Comparison of ENCODE assay signal across 25 cellular contexts in the genomic region with DNA sequence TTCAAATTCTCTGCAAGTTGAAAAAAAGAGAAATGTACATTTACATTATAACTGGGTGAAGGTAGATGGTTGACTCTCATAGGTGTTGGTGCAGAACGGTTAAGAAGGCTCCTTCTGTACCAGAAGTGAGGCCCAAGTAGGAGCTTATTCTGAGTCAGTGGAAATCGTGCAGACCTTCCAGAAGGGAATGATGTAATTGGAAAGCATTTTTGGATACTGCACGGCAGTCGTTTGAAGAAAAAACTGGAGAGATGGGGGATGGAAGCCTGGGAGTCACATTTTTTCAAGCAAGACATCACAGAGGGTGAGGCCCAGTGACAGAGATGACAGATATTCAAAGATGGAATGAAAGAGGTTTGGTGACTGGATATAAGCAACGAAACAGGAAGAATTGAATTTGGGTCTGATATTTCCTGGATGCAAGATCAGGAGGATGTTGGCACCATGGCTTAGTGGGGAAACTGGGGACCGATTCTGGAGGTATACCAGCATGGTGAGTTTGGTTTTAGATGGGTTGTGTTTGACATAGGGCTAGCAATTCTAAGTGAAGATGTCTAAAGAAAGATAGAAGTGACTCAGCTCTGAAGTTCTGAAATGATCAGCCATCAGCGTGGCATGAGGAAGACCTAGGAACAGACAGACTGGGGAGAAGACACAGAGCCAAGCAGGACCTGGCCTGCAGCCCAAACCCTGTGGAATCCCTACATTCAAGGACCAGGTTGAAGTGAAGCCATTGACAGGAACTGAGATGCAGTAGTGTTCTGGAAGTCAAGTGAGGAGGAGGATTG. TPM values are rescaled to one million over a fixed set of nuclear protein-coding genes. Genes with fewer than 3 reads are reported as not detected.
DNase-seq lines count a peak whose midpoint lies in the region; ATAC-seq and TF ChIP-seq lines count a peak whose summit lies in the region.
"Had no signal": no experiment of that assay in that cellular context is flagged by ENCODE, and none has a peak within 500 bp of the region (broad histone marks: within the 10 kb centered on the region; RNA-seq: fewer than 3 reads in every experiment).

No MANE protein-coding gene starts in this region.

- no peak overlapping the region for H3K9ac ChIP-seq in mammary epithelial cell (ENCODE audit: insufficient read depth, low read length)

- CTCF ChIA-PET in mammary epithelial cell (lab: Charles Lee; ENCODE audit: low non-redundant PET) = no interaction called here

- DNase-seq in AG08395 (ENCODE audit: low spot score) = peak; percentile 78
- DNase-seq in GM04504 (ENCODE audit: low read depth) = peak; percentile 53
- peak; percentile 18 for DNase-seq in astrocyte of the hippocampus (ENCODE audit: low read depth, low spot score)
- peak; percentile 30 for DNase-seq in hepatic stellate cell (ENCODE audit: low spot score)
- no peak for DNase-seq in stimulated activated CD4-positive, alpha-beta T cell treated with anti-CD3 and anti-CD28 coated beads, Interleukin-1b, Interleukin-23, amount 100 ng/mL, for 48 hours
- DNase-seq in NCI-H510A (lab: John Stamatoyannopoulos, UW) = no peak
- no peak for DNase-seq in mammary epithelial cell
- DNase-seq: activated T-cell treated with anti-CD3 and anti-CD28 coated beads, Interleukin-2, amount 50 U/mL, for 1 hour; amniotic stem cell; effector CD8-positive, alpha-beta T cell; erythroblast; NCI-H146; OCI-M1; Right ventricle myocardium superior; stimulated activated CD4-positive, alpha-beta T cell treated with anti-CD3 and anti-CD28 coated beads, Interleukin-2, amount 100 ng/mL, for 48 hours; stimulated activated naive CD8-positive, alpha-beta T cell treated with anti-CD3 and anti-CD28 coated beads, Interleukin-15, Interleukin-2, amounts not matched to agents 100 U/mL and 50 U/mL, for 24 hours had no signal

- no TSS peak for BruUV-seq in mammary epithelial cell (replicated peaks; lab: Mats Ljungman, UMichigan)

- H3K79me2 ChIP-seq in mammary epithelial cell (ENCODE audit: insufficient read depth, low read length) = no peaks in the 10 kb centered on the region

- H3K27me3 ChIP-seq in mammary epithelial cell (ENCODE audit: insufficient read depth, low read length) = no peaks in the 10 kb centered on the region
- H3K27me3 ChIP-seq: tibial nerve had no signal

- dilution Hi-C loops in mammary epithelial cell (cut with HindIII; ENCODE audit: low sequenced_read_pairs) = no loop called here

- intact Hi-C loops in mammary epithelial cell (cut with micrococcal nuclease) = no loop called here

- WGBS in mammary epithelial cell (ENCODE audit: low coverage, missing lambda C conversion rate) = 79% methylated on average over 7 of the region's 7 CpGs

- no peak for ATAC-seq in GM19324 (IDR thresholded peaks at IDR 0.05; ENCODE audit: low FRiP score, unreplicated experiment)
- ATAC-seq: activated CD4-positive, CD25-positive, alpha-beta regulatory T cell treated with anti-CD3 and anti-CD28 coated beads, Interleukin-2, amount 50 U/mL, for 24 hours; stimulated activated naive CD8-positive, alpha-beta T cell treated with anti-CD3 and anti-CD28 coated beads, Interleukin-15, Interleukin-2, amounts not matched to agents 100 U/mL and 50 U/mL, for 24 hours had no signal

- no peak overlapping the region for H2AFZ ChIP-seq in mammary epithelial cell (ENCODE audit: low read depth, low read length)

- TF ChIP-seq CTCF in mammary epithelial cell (conservative IDR thresholded peaks at IDR 0.05 in 1 of 2, IDR thresholded peaks at IDR 0.05 in 1 of 2; ENCODE audit: extremely low read depth in 1 of 2, insufficient read depth in 1 of 2, low read depth in 1 of 2, low read length in 2 of 2) = no peak

- H3K4me1 ChIP-seq in mammary epithelial cell (ENCODE audit: insufficient read depth, low read length) = no peaks in the 10 kb centered on the region
- H3K4me1 ChIP-seq: HAP-1, prostate gland, tibial nerve had no signal

- H3K36me3 ChIP-seq in mammary epithelial cell (ENCODE audit: insufficient read depth, low read length) = no peaks in the 10 kb centered on the region
- H3K36me3 ChIP-seq: HAP-1, prostate gland, tibial nerve had no signal

- H3K4me3 ChIP-seq in mammary epithelial cell (replicated peaks in 1 of 3; ENCODE audit: insufficient read depth in 1 of 3, low read depth in 2 of 3, low read length in 3 of 3) = no peak overlapping the region
- H3K4me3 ChIP-seq: HAP-1, prostate gland, skin epidermis, tibial nerve had no signal

- no peaks in the 10 kb centered on the region for H4K20me1 ChIP-seq in mammary epithelial cell (ENCODE audit: insufficient read depth, low read length)

- in situ Hi-C loops in mammary epithelial cell (cut with MboI; ENCODE audit: low sequenced_read_pairs in 2 of 2) = no loop called here

- no peak overlapping the region for H3K4me2 ChIP-seq in mammary epithelial cell (ENCODE audit: insufficient read depth, low read depth, low read length)

- H3K27ac ChIP-seq in mammary epithelial cell (ENCODE audit: insufficient read depth, low read depth, low read length) = no peak overlapping the region
- H3K27ac ChIP-seq: C4-2B, prostate gland, skin epidermis, tibial nerve had no signal

- H3K9me3 ChIP-seq in mammary epithelial cell (replicated peaks; ENCODE audit: insufficient read depth, low read length) = no peaks in the 10 kb centered on the region
- H3K9me3 ChIP-seq: HAP-1, prostate gland, tibial nerve had no signal

RNA-seq across cellular contexts. Expression of a gene that starts 39.6 kb away (rescaled TPM):
- total RNA-seq in mammary epithelial cell = under 1 TPM in 1 of 2 donors, not detected in 1; under 0.01 TPM
- polyA plus RNA-seq in mammary epithelial cell = not detected
- not detected for polyA minus RNA-seq in mammary epithelial cell
- total RNA-seq: Daoy, kidney epithelial cell, prostate gland, Right ventricle myocardium superior had no signal

Comparison
In these comparisons a context has a peak if more than half of its experiments do, and no peak if none do; other contexts are left out.
1. DNase-seq: peak in AG08395 (single experiment), GM04504 (single experiment), astrocyte of the hippocampus (single experiment) and hepatic stellate cell (single experiment); none in stimulated activated CD4-positive, alpha-beta T cell treated with anti-CD3 and anti-CD28 coated beads, Interleukin-1b, Interleukin-23, amount 100 ng/mL, for 48 hours (single experiment), NCI-H510A (single experiment) and mammary epithelial cell (single experiment).